In genomic region chr14:95291859-95292542, GRCh38 we compare ENCODE assay signal across 8 cellular contexts. TPM values are rescaled to one million over a fixed set of nuclear protein-coding genes. Genes with fewer than 3 reads are reported as not detected.
DNase-seq lines count a peak whose midpoint lies in the region; ATAC-seq and TF ChIP-seq lines count a peak whose summit lies in the region.

No MANE protein-coding gene starts in this region.

- DNase-seq in EL (peak; percentile 41), NCI-H2227 (lab: John Stamatoyannopoulos, UW; ENCODE audit: unreplicated experiment) (peak; percentile 76), epithelial cell of esophagus (ENCODE audit: low read depth) (peak; percentile 87), omental fat pad (ENCODE audit: low spot score) (peak; percentile 55), cerebellum (ENCODE audit: low spot score) (no peak), activated gamma-delta T cell (lab: John Stamatoyannopoulos, UW) (no peak), cortex of kidney (lab: John Stamatoyannopoulos, UW) (no peak)
- DNase-seq in activated T-helper 2 cell treated with anti-CD3 and anti-CD28 coated beads, Interferon-gamma antibody, Interleukin-2, Interleukin-4, amounts not matched to agents 10 μg/mL and 5 μg/mL and 100 μg/mL, durations not matched to agents 14 hours and 24 hours and 36 hours (ENCODE audit: low spot score), result no peak

- H3K9me3 Mint-ChIP-seq in activated T-helper 2 cell treated with anti-CD3 and anti-CD28 coated beads, Interferon-gamma antibody, Interleukin-2, Interleukin-4, amounts not matched to agents 10 μg/mL and 5 μg/mL and 100 μg/mL, durations not matched to agents 14 hours and 24 hours and 36 hours, result no peaks in the 10 kb centered on the region

- H3K27me3 Mint-ChIP-seq in activated T-helper 2 cell treated with anti-CD3 and anti-CD28 coated beads, Interferon-gamma antibody, Interleukin-2, Interleukin-4, amounts not matched to agents 10 μg/mL and 5 μg/mL and 100 μg/mL, durations not matched to agents 14 hours and 24 hours and 36 hours (ENCODE audit: low read depth), result peaks cover 27% of the 10 kb centered on the region

- ATAC-seq in omental fat pad (ENCODE audit: low FRiP score), result no peak

- H3K36me3 Mint-ChIP-seq in activated T-helper 2 cell treated with anti-CD3 and anti-CD28 coated beads, Interferon-gamma antibody, Interleukin-2, Interleukin-4, amounts not matched to agents 10 μg/mL and 5 μg/mL and 100 μg/mL, durations not matched to agents 14 hours and 24 hours and 36 hours (ENCODE audit: low read depth), result no peaks in the 10 kb centered on the region

- no peaks in the 10 kb centered on the region for H3K4me1 Mint-ChIP-seq in activated T-helper 2 cell treated with anti-CD3 and anti-CD28 coated beads, Interferon-gamma antibody, Interleukin-2, Interleukin-4, amounts not matched to agents 10 μg/mL and 5 μg/mL and 100 μg/mL, durations not matched to agents 14 hours and 24 hours and 36 hours (ENCODE audit: low read depth)

- H3K4me3 Mint-ChIP-seq in activated T-helper 2 cell treated with anti-CD3 and anti-CD28 coated beads, Interferon-gamma antibody, Interleukin-2, Interleukin-4, amounts not matched to agents 10 μg/mL and 5 μg/mL and 100 μg/mL, durations not matched to agents 14 hours and 24 hours and 36 hours (ENCODE audit: low read depth), result no peak overlapping the region

- no peak overlapping the region for H3K27ac Mint-ChIP-seq in activated T-helper 2 cell treated with anti-CD3 and anti-CD28 coated beads, Interferon-gamma antibody, Interleukin-2, Interleukin-4, amounts not matched to agents 10 μg/mL and 5 μg/mL and 100 μg/mL, durations not matched to agents 14 hours and 24 hours and 36 hours

- no peak for TF ChIP-seq CTCF in epithelial cell of esophagus (IDR thresholded peaks at IDR 0.05; ENCODE audit: insufficient read depth, low read depth, low read length, missing control alignments)
- TF ChIP-seq CTCF in omental fat pad (IDR thresholded peaks at IDR 0.05), result no peak

- intact Hi-C loops in activated T-helper 2 cell treated with anti-CD3 and anti-CD28 coated beads, Interferon-gamma antibody, Interleukin-2, Interleukin-4, amounts not matched to agents 10 μg/mL and 5 μg/mL and 100 μg/mL, durations not matched to agents 14 hours and 24 hours and 36 hours (cut with micrococcal nuclease), result no loop called here

- H3K4me3 ChIP-seq in epithelial cell of esophagus (ENCODE audit: low read length), result no peak overlapping the region

RNA-seq across cellular contexts. Expression of gene CLMN, which starts 27.7 kb away (rescaled TPM):
- 10 to 100 TPM; 25.1 to 41.9 (median 32.9) TPM for total RNA-seq in omental fat pad
- total RNA-seq in cerebellum, result 7.1 TPM
- total RNA-seq in activated T-helper 2 cell treated with anti-CD3 and anti-CD28 coated beads, Interferon-gamma antibody, Interleukin-2, Interleukin-4, amounts not matched to agents 10 μg/mL and 5 μg/mL and 100 μg/mL, durations not matched to agents 14 hours and 24 hours and 36 hours, result 0.51 and 1.3 TPM in 2 replicates

Comparison
In these comparisons a context has a peak if more than half of its experiments do, and no peak if none do; other contexts are left out.
1. DNase-seq: peak in EL (single experiment), NCI-H2227 (single experiment), epithelial cell of esophagus (single experiment) and omental fat pad (single experiment); none in cerebellum (single experiment), activated gamma-delta T cell (single experiment), cortex of kidney (single experiment) and activated T-helper 2 cell treated with anti-CD3 and anti-CD28 coated beads, Interferon-gamma antibody, Interleukin-2, Interleukin-4, amounts not matched to agents 10 μg/mL and 5 μg/mL and 100 μg/mL, durations not matched to agents 14 hours and 24 hours and 36 hours (single experiment).